In the genomic region with DNA sequence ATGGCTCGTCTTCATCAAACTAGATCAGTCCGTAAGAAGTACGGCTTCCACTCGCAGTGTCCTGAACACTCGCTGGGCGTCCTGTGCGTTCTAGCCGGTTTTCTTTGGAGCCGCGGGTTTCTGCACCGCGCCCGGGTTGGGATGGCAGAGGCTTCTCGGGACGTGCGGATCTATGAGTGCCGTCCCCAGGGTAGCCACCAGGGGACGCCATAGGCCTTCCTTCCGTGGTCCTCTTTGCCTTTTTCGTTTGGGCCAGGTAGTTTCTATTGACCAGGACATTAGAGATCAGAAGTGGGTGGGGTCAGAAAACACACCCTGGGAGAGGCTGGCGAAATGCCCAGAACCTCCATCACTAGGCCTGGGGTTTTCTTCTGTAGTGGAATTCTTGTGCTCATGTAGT, we compare ENCODE assay signal across 8 cellular contexts.
DNase-seq lines count a peak whose midpoint lies in the region; ATAC-seq and TF ChIP-seq lines count a peak whose summit lies in the region.

No MANE protein-coding gene starts in this region.

- TF ChIP-seq CTCF in HCT116 (IDR thresholded peaks at IDR 0.05 in 2 of 3, conservative IDR thresholded peaks at IDR 0.05 in 1 of 3; ENCODE audit: borderline replicate concordance in 1 of 3, insufficient read depth in 1 of 3, low read depth in 2 of 3, low read length in 2 of 3): peak; percentile 65 to 86 (median 80); a peak in 5 of 6 replicates

- TF ChIP-seq POLR2A in HCT116 (IDR thresholded peaks at IDR 0.05; ENCODE audit: borderline replicate concordance, extremely low read depth, insufficient read depth, insufficient read length): no peak

- peak overlapping the region; percentile 80 for H3K4me3 Mint-ChIP-seq in T-helper 17 cell

- H3K36me3 ChIP-seq in HCT116 (ENCODE audit: control insufficient read depth in 1 of 2, insufficient read depth in 2 of 2, low read length in 2 of 2): no peaks in the 10 kb centered on the region

- H3K4me1 ChIP-seq in HCT116 (ENCODE audit: control insufficient read depth in 1 of 2, insufficient read depth in 2 of 2, low read length in 2 of 2): no peaks in the 10 kb centered on the region

- H2AFZ ChIP-seq in HCT116 (ENCODE audit: low read depth, low read length, poor library complexity, severe bottlenecking): no peak overlapping the region

- CTCF ChIA-PET in HCT116 (lab: Charles Lee): no interaction called here

- no peaks in the 10 kb centered on the region for H3K9me3 ChIP-seq in HCT116 (ENCODE audit: control insufficient read depth in 1 of 2, insufficient read depth in 1 of 2, low read depth in 1 of 2, low read length in 2 of 2)
- no peaks in the 10 kb centered on the region for H3K9me3 ChIP-seq in T-helper 17 cell (ENCODE audit: control insufficient read depth, low read length, poor library complexity, severe bottlenecking)

- intact Hi-C loops in HCT116 (cut with micrococcal nuclease): no loop called here

- no peak overlapping the region for H3K9ac ChIP-seq in HCT116 (ENCODE audit: low read length)

- H3K27me3 Mint-ChIP-seq in T-helper 17 cell: peaks cover 74% of the 10 kb centered on the region

- no peaks in the 10 kb centered on the region for H3K36me3 Mint-ChIP-seq in T-helper 17 cell (ENCODE audit: low read depth)

- no peak overlapping the region for H3K27ac Mint-ChIP-seq in T-helper 17 cell

- H3K4me3 ChIP-seq in HCT116 (replicated peaks in 1 of 2; ENCODE audit: low read depth in 1 of 2, low read length in 2 of 2): no peak overlapping the region

- peak; percentile 88 for ATAC-seq in HCT116
- ATAC-seq in T-helper 17 cell: no peak
- ATAC-seq in GM21381 (IDR thresholded peaks at IDR 0.05; ENCODE audit: unreplicated experiment): no peak
- ATAC-seq in HG03280 (IDR thresholded peaks at IDR 0.05; ENCODE audit: unreplicated experiment): no peak

- H3K4me1 Mint-ChIP-seq in T-helper 17 cell: peaks cover 15% of the 10 kb centered on the region

- POLR2A ChIA-PET in HCT116 (lab: Charles Lee): no interaction called here

- TF ChIP-seq RAD21 in HCT116 (IDR thresholded peaks at IDR 0.05; ENCODE audit: low read depth): peak; percentile 82

- no peak overlapping the region for H3K27ac ChIP-seq in HCT116 (ENCODE audit: low read depth, low read length)

- peak overlapping the region; percentile 13; the same call in 1 of the 2 replicates for H3K4me2 ChIP-seq in HCT116 (ENCODE audit: low read length)

- no peaks in the 10 kb centered on the region for H3K27me3 ChIP-seq in HCT116 (ENCODE audit: insufficient read depth, low read length)

- H3K79me2 ChIP-seq in HCT116 (ENCODE audit: insufficient read depth, low read length): no peaks in the 10 kb centered on the region

- peak; percentile 42 to 49 for DNase-seq in AML-193 (lab: John Stamatoyannopoulos, UW)
- peak; percentile 56 for DNase-seq in HCT116 (ENCODE audit: low read depth, low spot score)
- DNase-seq in T-helper 17 cell: no peak
- DNase-seq in iPS-NIHi11 (ENCODE audit: low spot score): peak; percentile 24
- DNase-seq in hippocampal formation (lab: John Stamatoyannopoulos, UW): no peak
- no peak for DNase-seq in central memory CD4-positive, alpha-beta T cell

- BruUV-seq in HCT116 (replicated peaks; lab: Mats Ljungman, UMichigan): no TSS peak

- no peaks in the 10 kb centered on the region for H4K20me1 ChIP-seq in HCT116 (ENCODE audit: insufficient read depth)

- no peaks in the 10 kb centered on the region for H3K9me2 ChIP-seq in HCT116 (ENCODE audit: insufficient read depth)

- RAD21 ChIA-PET in HCT116 (lab: Charles Lee; ENCODE audit: low non-redundant PET in 1 of 2, low total read pairs in 2 of 2, uncharacterized antibody in 2 of 2, unreplicated experiment in 2 of 2): no interaction called here

TF ChIP-seq in HCT116, 20 proteins besides CTCF, POLR2A, EP300 and RAD21:
- TF ChIP-seq EZH2 (IDR thresholded peaks at IDR 0.05): no peak
- TF ChIP-seq SRF (IDR thresholded peaks at IDR 0.05; ENCODE audit: low read depth): no peak
- TF ChIP-seq SP1 (IDR thresholded peaks at IDR 0.05; ENCODE audit: low read depth): no peak
- TF ChIP-seq TCF7L2 (IDR thresholded peaks at IDR 0.05; ENCODE audit: borderline replicate concordance, extremely low read depth, insufficient read depth, insufficient read length): no peak
- TF ChIP-seq EZH2phosphoT487 (IDR thresholded peaks at IDR 0.05; ENCODE audit: borderline replicate concordance): no peak
- TF ChIP-seq ZNF274 (IDR thresholded peaks at IDR 0.05; ENCODE audit: low read depth, low read length): no peak
- no peak for TF ChIP-seq JUND (IDR thresholded peaks at IDR 0.05)
- TF ChIP-seq, protein P1, sequence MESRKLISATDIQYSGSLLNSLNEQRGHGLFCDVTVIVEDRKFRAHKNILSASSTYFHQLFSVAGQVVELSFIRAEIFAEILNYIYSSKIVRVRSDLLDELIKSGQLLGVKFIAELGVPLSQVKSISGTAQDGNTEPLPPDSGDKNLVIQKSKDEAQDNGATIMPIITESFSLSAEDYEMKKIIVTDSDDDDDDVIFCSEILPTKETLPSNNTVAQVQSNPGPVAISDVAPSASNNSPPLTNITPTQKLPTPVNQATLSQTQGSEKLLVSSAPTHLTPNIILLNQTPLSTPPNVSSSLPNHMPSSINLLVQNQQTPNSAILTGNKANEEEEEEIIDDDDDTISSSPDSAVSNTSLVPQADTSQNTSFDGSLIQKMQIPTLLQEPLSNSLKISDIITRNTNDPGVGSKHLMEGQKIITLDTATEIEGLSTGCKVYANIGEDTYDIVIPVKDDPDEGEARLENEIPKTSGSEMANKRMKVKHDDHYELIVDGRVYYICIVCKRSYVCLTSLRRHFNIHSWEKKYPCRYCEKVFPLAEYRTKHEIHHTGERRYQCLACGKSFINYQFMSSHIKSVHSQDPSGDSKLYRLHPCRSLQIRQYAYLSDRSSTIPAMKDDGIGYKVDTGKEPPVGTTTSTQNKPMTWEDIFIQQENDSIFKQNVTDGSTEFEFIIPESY (IDR thresholded peaks at IDR 0.05; ENCODE audit: extremely low read depth, insufficient replicate concordance, low read length): no peak
- no peak for TF ChIP-seq EGR1 (IDR thresholded peaks at IDR 0.05; ENCODE audit: low read depth)
TF ChIP-seq in HCT116: peak in this region for 0.

Comparison
In these comparisons a context has a peak if more than half of its experiments do, and no peak if none do; other contexts are left out.
1. DNase-seq: peak in AML-193 (2 of 2), HCT116 (single experiment) and iPS-NIHi11 (single experiment); none in T-helper 17 cell (0 of 3), hippocampal formation (0 of 2) and central memory CD4-positive, alpha-beta T cell (single experiment).